In genomic region chr13:68540244-68540643, GRCh38 we compare ENCODE assay signal across 24 cellular contexts.
"Had no signal": no experiment of that assay in that cellular context is flagged by ENCODE, and none has a peak within 500 bp of the region (broad histone marks: within the 10 kb centered on the region; RNA-seq: fewer than 3 reads in every experiment).

No MANE protein-coding gene starts in this region.

- H3K36me3 ChIP-seq: esophagus squamous epithelium, gastrocnemius medialis, heart right ventricle, left lung, lower lobe of right lung had no signal

- H3K36me3 Mint-ChIP-seq: naive thymus-derived CD4-positive, alpha-beta T cell; natural killer cell had no signal

- H3K9me3 Mint-ChIP-seq: endodermal cell had no signal

- H3K27ac ChIP-seq: epithelial cell of prostate, esophagus squamous epithelium, gastrocnemius medialis, heart right ventricle, left lung, lower lobe of right lung had no signal

- H3K4me3 ChIP-seq: esophagus squamous epithelium, gastrocnemius medialis, heart right ventricle, left lung, lower lobe of right lung had no signal

- ATAC-seq: effector memory CD8-positive, alpha-beta T cell; esophagus mucosa; gastrocnemius medialis; heart right ventricle; left cardiac atrium; left lung; left ventricle myocardium superior; lower lobe of right lung; naive thymus-derived CD4-positive, alpha-beta T cell; natural killer cell had no signal

- H3K27me3 Mint-ChIP-seq: dendritic cell treated with granulocyte-macrophage colony-stimulating factor and Interleukin-4, amounts not matched to agents 40 ng/mL and 50 ng/mL, for 4 days; effector memory CD8-positive, alpha-beta T cell; naive thymus-derived CD4-positive, alpha-beta T cell had no signal

- H3K9me3 ChIP-seq: esophagus squamous epithelium, gastrocnemius medialis, heart right ventricle, left lung, lower lobe of right lung had no signal

- H3K4me3 Mint-ChIP-seq: dendritic cell treated with granulocyte-macrophage colony-stimulating factor and Interleukin-4, amounts not matched to agents 40 ng/mL and 50 ng/mL, for 4 days; effector memory CD8-positive, alpha-beta T cell; endodermal cell; naive thymus-derived CD4-positive, alpha-beta T cell; natural killer cell had no signal

- H3K27ac Mint-ChIP-seq: dendritic cell treated with granulocyte-macrophage colony-stimulating factor and Interleukin-4, amounts not matched to agents 40 ng/mL and 50 ng/mL, for 4 days; effector memory CD8-positive, alpha-beta T cell; endodermal cell; naive thymus-derived CD4-positive, alpha-beta T cell; natural killer cell had no signal

- H3K4me1 ChIP-seq: esophagus squamous epithelium, gastrocnemius medialis, heart right ventricle, left lung, lower lobe of right lung had no signal

- H3K27me3 ChIP-seq: esophagus squamous epithelium, gastrocnemius medialis, heart right ventricle, left lung had no signal

- DNase-seq: cortex of kidney; effector CD8-positive, alpha-beta T cell; effector memory CD8-positive, alpha-beta T cell; endodermal cell; erythroblast; esophagus squamous epithelium; foreskin fibroblast; foreskin melanocyte; gastrocnemius medialis; glutamatergic neuron; head of caudate nucleus; heart right ventricle; hippocampal formation; left cardiac atrium; left lung; left ventricle myocardium superior; lower lobe of right lung; mesenchymal stem cell; midbrain; naive thymus-derived CD4-positive, alpha-beta T cell; natural killer cell had no signal

- H3K4me1 Mint-ChIP-seq: endodermal cell; naive thymus-derived CD4-positive, alpha-beta T cell; natural killer cell had no signal
